ENCODE assay signal across 8 cellular contexts in the genomic region with DNA sequence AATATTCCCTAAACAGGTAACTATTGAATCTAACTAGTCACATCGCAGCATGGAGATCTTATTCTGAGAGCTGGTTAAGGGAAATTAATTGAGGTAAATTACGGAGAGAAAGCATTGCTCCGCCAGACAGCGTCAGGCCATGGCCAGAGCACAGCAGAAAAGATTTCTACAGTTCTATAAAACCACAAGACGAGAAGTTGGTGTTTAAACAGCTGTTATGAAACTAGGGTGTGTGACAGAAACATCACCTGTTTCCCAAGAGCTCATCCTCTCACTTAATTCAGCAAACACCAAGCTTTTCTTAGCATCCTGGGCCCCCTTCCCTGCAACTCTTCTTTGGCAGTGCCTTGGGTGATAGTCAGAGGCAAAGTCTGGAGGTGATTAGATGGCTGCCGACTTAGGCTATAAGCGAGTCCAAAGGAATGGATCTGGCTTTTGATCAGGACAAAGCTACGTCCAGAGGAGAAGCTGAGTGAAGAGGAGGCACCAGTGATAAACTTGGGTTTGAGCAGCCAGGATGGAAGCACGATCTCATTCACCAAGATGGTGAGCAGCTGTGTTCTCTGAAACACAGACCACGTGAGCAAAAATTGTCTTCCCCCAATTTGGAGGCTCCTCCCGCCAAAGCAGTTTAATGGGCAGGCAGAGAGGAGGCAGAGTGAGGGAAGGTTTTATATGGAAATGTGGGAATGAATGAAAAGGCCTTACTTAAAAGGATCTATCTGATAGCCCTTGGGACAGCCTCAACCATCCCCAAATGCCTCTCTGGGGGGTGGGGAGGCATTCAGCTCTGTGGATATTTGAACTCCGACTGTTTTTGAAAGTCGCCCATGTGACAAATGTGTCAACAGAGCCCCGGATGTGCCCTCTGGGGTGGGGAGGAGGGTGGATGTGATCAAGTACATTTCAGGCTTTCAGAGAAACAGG. TPM values are rescaled to one million over a fixed set of nuclear protein-coding genes. Genes with fewer than 3 reads are reported as not detected.
DNase-seq lines count a peak whose midpoint lies in the region; ATAC-seq and TF ChIP-seq lines count a peak whose summit lies in the region.

No MANE protein-coding gene starts in this region.

- no peaks in the 10 kb centered on the region for H3K9me3 ChIP-seq in OCI-LY3 (ENCODE audit: insufficient read depth, low read length)
- H3K9me3 ChIP-seq in tibial nerve, result no peaks in the 10 kb centered on the region

- H3K9me3 Mint-ChIP-seq in MCF 10A (ENCODE audit: unreplicated experiment), result no peaks in the 10 kb centered on the region

- H2AFZ ChIP-seq in OCI-LY3 (ENCODE audit: low read depth, low read length), result peak overlapping the region; percentile 71

- H3K9ac ChIP-seq in OCI-LY3 (ENCODE audit: low read length), result peak overlapping the region; percentile 55

- peaks cover 14% of the 10 kb centered on the region for H3K27me3 ChIP-seq in OCI-LY3 (ENCODE audit: low read depth, low read length)
- H3K27me3 ChIP-seq in tibial nerve, result no peaks in the 10 kb centered on the region

- peak; percentile 50 for ATAC-seq in GM18511 (IDR thresholded peaks at IDR 0.05; ENCODE audit: unreplicated experiment)
- peak; percentile 49 for ATAC-seq in HG02798 (IDR thresholded peaks at IDR 0.05; ENCODE audit: poor library complexity, unreplicated experiment)

- H3K4me1 ChIP-seq in OCI-LY3 (ENCODE audit: low read length) (peaks cover 69% of the 10 kb centered on the region), tibial nerve (peaks cover 0 to 46% (median 30%) of the 10 kb centered on the region in 4 donors)

- no peaks in the 10 kb centered on the region for H3K36me3 Mint-ChIP-seq in MCF 10A (ENCODE audit: insufficient read depth, unreplicated experiment)

- H3K27ac ChIP-seq in OCI-LY3 (ENCODE audit: low read length) (peak overlapping the region; percentile 71), tibial nerve (peak overlapping the region in 3 of 4 donors; percentile 66 to 84 (median 80))

- no peak for TF ChIP-seq CTCF in OCI-LY3 (IDR thresholded peaks at IDR 0.05; ENCODE audit: low read depth, low read length)
- TF ChIP-seq CTCF in tibial nerve (IDR thresholded peaks at IDR 0.05), result no peak
- TF ChIP-seq CTCF in MCF 10A (IDR thresholded peaks at IDR 0.05; ENCODE audit: unreplicated experiment), result no peak

- no peak for TF ChIP-seq POLR2A in tibial nerve (IDR thresholded peaks at IDR 0.05)

- H3K27me3 Mint-ChIP-seq in MCF 10A (ENCODE audit: insufficient read depth, unreplicated experiment), result no peaks in the 10 kb centered on the region

- CTCF ChIA-PET in MCF 10A (lab: Yijun Ruan, JAX), result interaction anchor here (0.7 to 1.7 kb wide), 7 partner anchors 11 to 235 kb away, joined by 3 to 7 read pairs (median 4); no protein-coding TSS in a partner anchor

- no peak overlapping the region for H3K4me3 Mint-ChIP-seq in MCF 10A (ENCODE audit: unreplicated experiment)

- peak in 1 of 2 donors; percentile 17 for TF ChIP-seq EP300 in tibial nerve (IDR thresholded peaks at IDR 0.05)

- no peaks in the 10 kb centered on the region for H3K79me2 ChIP-seq in OCI-LY3 (ENCODE audit: low read length)

- WGBS in tibial nerve, 2 donors, result 56 to 59% methylated on average over 14 of the region's 14 CpGs

- H4K20me1 ChIP-seq in OCI-LY3 (ENCODE audit: insufficient read depth, low read length), result no peaks in the 10 kb centered on the region

- H3K4me3 ChIP-seq in OCI-LY3 (ENCODE audit: low read length), result peak overlapping the region; percentile 66
- H3K4me3 ChIP-seq in tibial nerve, result no peak overlapping the region

- H3K4me1 Mint-ChIP-seq in MCF 10A (ENCODE audit: insufficient read depth, unreplicated experiment), result no peaks in the 10 kb centered on the region

- peak overlapping the region; percentile 90 for H3K4me2 ChIP-seq in OCI-LY3 (ENCODE audit: low read length)

- no TSS peak for BruUV-seq in MCF 10A (replicated peaks; lab: Mats Ljungman, UMichigan)

- H3K27ac Mint-ChIP-seq in MCF 10A (ENCODE audit: low read depth, unreplicated experiment), result no peak overlapping the region

- POLR2A ChIA-PET in MCF 10A (lab: Yijun Ruan, JAX), result interaction anchor here (0.5 to 1.2 kb wide), 3 partner anchors 13 to 161 kb away, joined by 4 to 5 read pairs (median 4); no protein-coding TSS in a partner anchor

- no peaks in the 10 kb centered on the region for H3K36me3 ChIP-seq in OCI-LY3 (replicated peaks; ENCODE audit: low read depth, low read length)
- no peaks in the 10 kb centered on the region for H3K36me3 ChIP-seq in tibial nerve

- peak; percentile 60 for DNase-seq in activated gamma-delta T cell treated with anti-CD3 and anti-CD28 coated beads, Interleukin-2, amount 50 U/mL, for 16 hours (ENCODE audit: low read depth)
- DNase-seq in mucosa of gallbladder (ENCODE audit: low spot score), result peak; percentile 57
- no peak for DNase-seq in tibial nerve (ENCODE audit: low spot score in 2 of 2)
- DNase-seq in MCF 10A (ENCODE audit: unreplicated experiment), result no peak
- no peak for DNase-seq in NCI-H82 treated with DMSO at 0.1 percent for 48 hours (lab: John Stamatoyannopoulos, UW; ENCODE audit: unreplicated experiment)

- intact Hi-C loops in MCF 10A (cut with micrococcal nuclease), result no loop called here

RNA-seq across cellular contexts. Expression of gene PKDCC, which starts 57.8 kb away (rescaled TPM):
- 128 TPM for total RNA-seq in mucosa of gallbladder
- total RNA-seq in tibial nerve, result 100 to 1,000 TPM; 155 to 328 (median 200) TPM
- 0.49 and 0.96 TPM in 2 replicates for total RNA-seq in MCF 10A (2022)

Comparison
In these comparisons a context has a peak if more than half of its experiments do, and no peak if none do; other contexts are left out.
1. DNase-seq: peak in activated gamma-delta T cell treated with anti-CD3 and anti-CD28 coated beads, Interleukin-2, amount 50 U/mL, for 16 hours (single experiment) and mucosa of gallbladder (single experiment); none in tibial nerve (0 of 2), MCF 10A (single experiment) and NCI-H82 treated with DMSO at 0.1 percent for 48 hours (single experiment).
2. RNA of gene PKDCC, which starts 57.8 kb away (total RNA-seq): 155 to 328 TPM in tibial nerve and 128 TPM in mucosa of gallbladder (single experiment); 0.49 to 0.96 TPM in MCF 10A; every median in the first group is over 10 times any median in the second.